18 cellular contexts compared by ENCODE assay signal in the genomic region with DNA sequence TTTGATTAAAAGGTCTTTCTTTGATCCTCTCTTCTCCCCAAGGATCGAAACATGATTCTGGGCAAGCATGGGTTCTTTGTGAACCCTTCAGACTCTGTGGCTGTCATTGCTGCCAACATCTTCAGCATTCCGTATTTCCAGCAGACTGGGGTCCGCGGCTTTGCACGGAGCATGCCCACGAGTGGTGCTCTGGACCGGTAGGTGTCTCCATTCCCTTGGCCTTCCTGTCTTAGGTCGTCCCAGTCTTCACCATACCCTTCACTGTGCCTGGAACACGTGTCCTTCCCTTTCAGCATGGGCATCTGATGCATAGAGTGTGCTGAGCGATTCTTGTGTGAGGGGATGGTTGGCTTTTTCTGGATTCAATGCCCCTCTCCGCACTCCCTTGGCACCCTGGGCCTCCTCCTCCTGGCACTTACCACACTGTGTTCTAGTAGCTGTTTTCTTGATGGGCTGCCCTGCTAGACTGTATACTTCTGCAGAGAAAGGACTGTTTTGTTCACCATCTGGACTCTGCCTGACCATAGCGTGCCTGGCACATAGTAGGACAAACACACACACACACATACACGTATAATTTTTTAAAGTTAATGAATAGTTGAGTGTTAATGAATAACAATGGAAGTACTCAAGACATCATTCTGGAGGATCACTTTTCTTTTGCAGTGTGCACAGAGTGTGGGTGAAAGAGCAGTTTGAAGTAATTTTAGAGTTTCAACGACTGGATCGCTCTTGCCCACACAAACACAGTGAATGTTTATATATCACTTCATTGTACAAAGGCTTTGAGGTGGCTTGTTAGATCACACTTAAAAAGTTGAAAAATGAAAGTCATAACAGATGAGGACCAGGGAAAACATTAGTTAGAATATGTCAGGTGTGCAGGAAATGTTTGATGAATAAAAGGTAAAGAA. TPM values are rescaled to one million over a fixed set of nuclear protein-coding genes. Genes with fewer than 3 reads are reported as not detected.
DNase-seq lines count a peak whose midpoint lies in the region; ATAC-seq and TF ChIP-seq lines count a peak whose summit lies in the region.
"Had no signal": no experiment of that assay in that cellular context is flagged by ENCODE, and none has a peak within 500 bp of the region (broad histone marks: within the 10 kb centered on the region; RNA-seq: fewer than 3 reads in every experiment).

No MANE protein-coding gene starts in this region.

- H4K20me1 ChIP-seq in IMR-90 (ENCODE audit: insufficient read depth, low read length) = no peaks in the 10 kb centered on the region

- TF ChIP-seq RAD21 in IMR-90 (IDR thresholded peaks at IDR 0.05; ENCODE audit: low read length) = no peak

- in situ Hi-C loops in IMR-90 (cut with MboI; ENCODE audit: low sequenced_read_pairs) = no loop called here

- no peaks in the 10 kb centered on the region for H3K27me3 Mint-ChIP-seq in stimulated activated naive B cell treated with anti-CD40 and anti-IgM and Interleukin-4, amounts not matched to agents 10 μg/mL and 1 μg/mL and 100 μg/mL, for 72 hours
- H3K27me3 Mint-ChIP-seq: CD4-positive, CD25-positive, alpha-beta regulatory T cell; CD8-positive, alpha-beta memory T cell had no signal

- H2AK9ac ChIP-seq in IMR-90 (replicated peaks; ENCODE audit: low read depth, low read length, poor library complexity) = no peak overlapping the region

- intact Hi-C loops in IMR-90 (cut with micrococcal nuclease) (no loop called here), sciatic nerve (cut with DNase I) (no loop called here), dorsolateral prefrontal cortex (cut with DNase I) (no loop called here)

- no peak overlapping the region for H3K56ac ChIP-seq in IMR-90 (ENCODE audit: extremely low read depth, insufficient read depth, low read length)

- H4K8ac ChIP-seq in IMR-90 (ENCODE audit: low read depth in 2 of 2, low read length in 2 of 2) (no peak overlapping the region), mesenchymal stem cell (ENCODE audit: low read length) (no peak overlapping the region)

- H2AK5ac ChIP-seq in IMR-90 (ENCODE audit: low read depth, low read length) (0 out of 2 replicates have a peak overlapping the region, but pooled peaks have one; percentile 36), mesenchymal stem cell (ENCODE audit: low read length, severe bottlenecking) (no peak overlapping the region)

- H3K4me3 ChIP-seq in IMR-90 (ENCODE audit: insufficient read depth, low read depth, low read length) = no peak overlapping the region
- H3K4me3 ChIP-seq in fibroblast of mammary gland (ENCODE audit: control insufficient read depth, low read depth, low read length) = no peak overlapping the region
- peak overlapping the region in 1 of 2 experiments; percentile 42 for H3K4me3 ChIP-seq in mesenchymal stem cell (ENCODE audit: insufficient read depth in 1 of 2, low read depth in 1 of 2, low read length in 2 of 2)
- no peak overlapping the region for H3K4me3 ChIP-seq in dorsolateral prefrontal cortex
- H3K4me3 ChIP-seq: GM12878 had no signal

- H2BK5ac ChIP-seq in IMR-90 (ENCODE audit: low read depth, low read length, poor library complexity, severe bottlenecking) = peak overlapping the region; percentile 11
- no peak overlapping the region for H2BK5ac ChIP-seq in mesenchymal stem cell (ENCODE audit: low read depth, low read length, poor library complexity, severe bottlenecking)

- no peak overlapping the region for H3K4me2 ChIP-seq in IMR-90 (ENCODE audit: low read depth, low read length)
- H3K4me2 ChIP-seq in mesenchymal stem cell (ENCODE audit: low read length, poor library complexity, severe bottlenecking) = no peak overlapping the region

- H2AFZ ChIP-seq in IMR-90 (replicated peaks; ENCODE audit: low read length, poor library complexity) = peak overlapping the region; percentile 5
- H2AFZ ChIP-seq in mesenchymal stem cell (ENCODE audit: low read depth, low read length) = no peak overlapping the region

- no peaks in the 10 kb centered on the region for H3K9me3 Mint-ChIP-seq in stimulated activated naive B cell treated with anti-CD40 and anti-IgM and Interleukin-4, amounts not matched to agents 10 μg/mL and 1 μg/mL and 100 μg/mL, for 72 hours
- H3K9me3 Mint-ChIP-seq: CD4-positive, CD25-positive, alpha-beta regulatory T cell; CD8-positive, alpha-beta memory T cell; H9 had no signal

- H3K4me1 ChIP-seq in IMR-90 (ENCODE audit: control insufficient read depth, insufficient read depth, low read length) (peaks cover 4% of the 10 kb centered on the region; the same call in 1 of the 2 replicates), mesenchymal stem cell (ENCODE audit: control insufficient read depth, insufficient read depth, low read depth, low read length) (peaks cover 3% of the 10 kb centered on the region)
- H3K4me1 ChIP-seq: BE2C had no signal

- POLR2A ChIA-PET in IMR-90 (lab: Charles Lee; ENCODE audit: unreplicated experiment) = no interaction called here

- H3K14ac ChIP-seq in IMR-90 (replicated peaks; ENCODE audit: low read depth, low read length) (no peak overlapping the region), mesenchymal stem cell (ENCODE audit: low read length in 2 of 2) (no peak overlapping the region)

- no peak overlapping the region for H2BK12ac ChIP-seq in mesenchymal stem cell (ENCODE audit: low read length in 2 of 2)

- H3K79me1 ChIP-seq in IMR-90 (ENCODE audit: low read depth in 1 of 2, low read length in 2 of 2) (no peaks in the 10 kb centered on the region), mesenchymal stem cell (replicated peaks; ENCODE audit: low read length, poor library complexity, severe bottlenecking) (peaks cover 2% of the 10 kb centered on the region)

- CTCF ChIA-PET in IMR-90 (lab: Yijun Ruan, JAX) = no interaction called here

- H3K9me1 ChIP-seq in IMR-90 (ENCODE audit: insufficient read depth, low read length) = peaks cover 9% of the 10 kb centered on the region

- H4K91ac ChIP-seq in IMR-90 (ENCODE audit: insufficient read depth, low read depth, low read length) (peak overlapping the region; percentile 31; the same call in 1 of the 2 replicates), mesenchymal stem cell (ENCODE audit: low read length) (peak overlapping the region; percentile 2)

- no TSS peak for BruUV-seq in IMR-90 (replicated peaks; lab: Mats Ljungman, UMichigan)

- H3K4me3 Mint-ChIP-seq in stimulated activated naive B cell treated with anti-CD40 and anti-IgM and Interleukin-4, amounts not matched to agents 10 μg/mL and 1 μg/mL and 100 μg/mL, for 72 hours = no peak overlapping the region
- H3K4me3 Mint-ChIP-seq: CD4-positive, CD25-positive, alpha-beta regulatory T cell; CD8-positive, alpha-beta memory T cell; H9 had no signal

- TF ChIP-seq POLR2A in IMR-90 (IDR thresholded peaks at IDR 0.05; ENCODE audit: low read depth, low read length) = no peak

- H3K27ac Mint-ChIP-seq in stimulated activated naive B cell treated with anti-CD40 and anti-IgM and Interleukin-4, amounts not matched to agents 10 μg/mL and 1 μg/mL and 100 μg/mL, for 72 hours = no peak overlapping the region

- no peak overlapping the region for H3K23ac ChIP-seq in IMR-90 (ENCODE audit: low read depth, low read length)
- H3K23ac ChIP-seq in mesenchymal stem cell (ENCODE audit: low read length in 2 of 2) = no peak overlapping the region

- dilution Hi-C loops in IMR-90 (cut with HindIII; ENCODE audit: low sequenced_read_pairs, unreplicated experiment) = no loop called here

- H3K36me3 Mint-ChIP-seq in stimulated activated naive B cell treated with anti-CD40 and anti-IgM and Interleukin-4, amounts not matched to agents 10 μg/mL and 1 μg/mL and 100 μg/mL, for 72 hours = peaks cover 57 to 79% of the 10 kb centered on the region in 2 donors

- no peaks in the 10 kb centered on the region for H3K27me3 ChIP-seq in IMR-90 (ENCODE audit: control insufficient read depth, insufficient read depth, low read length)
- H3K27me3 ChIP-seq in mesenchymal stem cell (ENCODE audit: control insufficient read depth in 1 of 2, insufficient read depth in 1 of 2, low read length in 2 of 2) = no peaks in the 10 kb centered on the region
- no peaks in the 10 kb centered on the region for H3K27me3 ChIP-seq in dorsolateral prefrontal cortex
- H3K27me3 ChIP-seq: BE2C had no signal

- H3K36me3 ChIP-seq in IMR-90 (ENCODE audit: control insufficient read depth, insufficient read depth, low read length) (peaks cover 22% of the 10 kb centered on the region), mesenchymal stem cell (ENCODE audit: control insufficient read depth in 1 of 2, insufficient read depth in 2 of 2, low read depth in 1 of 2, low read length in 2 of 2) (peaks cover 10 to 73% of the 10 kb centered on the region in 2 experiments)
- H3K36me3 ChIP-seq: BE2C had no signal

- H4K5ac ChIP-seq in IMR-90 (ENCODE audit: low read depth, low read length) = no peak overlapping the region

- ATAC-seq in IMR-90 (ENCODE audit: low read depth) (no peak), sciatic nerve (peak; percentile 51)
- ATAC-seq in stimulated activated naive B cell treated with anti-CD40 and anti-IgM and Interleukin-4, amounts not matched to agents 10 μg/mL and 1 μg/mL and 100 μg/mL, for 72 hours (replicated peaks) = no peak
- ATAC-seq: GM12878 had no signal

- no peaks in the 10 kb centered on the region for H3K4me1 Mint-ChIP-seq in stimulated activated naive B cell treated with anti-CD40 and anti-IgM and Interleukin-4, amounts not matched to agents 10 μg/mL and 1 μg/mL and 100 μg/mL, for 72 hours
- H3K4me1 Mint-ChIP-seq: CD8-positive, alpha-beta memory T cell; H9 had no signal

- no peak overlapping the region for H2BK120ac ChIP-seq in IMR-90 (ENCODE audit: low read depth, low read length)
- no peak overlapping the region for H2BK120ac ChIP-seq in mesenchymal stem cell (ENCODE audit: low read depth, low read length)

- H2BK15ac ChIP-seq in IMR-90 (ENCODE audit: low read depth, low read length) (no peak overlapping the region), mesenchymal stem cell (ENCODE audit: low read depth, poor library complexity, severe bottlenecking) (no peak overlapping the region)

- WGBS in IMR-90 (ENCODE audit: extremely low coverage in 2 of 2, insufficient read length in 1 of 2), 2 experiments = 40% methylated on average over 1 of the region's 15 CpGs; no CpG with 5 or more reads in 1 of the 2 experiments
- 98% methylated on average over 9 of the region's 15 CpGs for WGBS in mesenchymal stem cell

- H3K9ac ChIP-seq in IMR-90 (ENCODE audit: low read depth, low read length) = no peak overlapping the region
- no peak overlapping the region for H3K9ac ChIP-seq in mesenchymal stem cell (ENCODE audit: low read length)

- no peaks in the 10 kb centered on the region for H3K9me3 ChIP-seq in IMR-90 (ENCODE audit: control insufficient read depth, insufficient read depth, low read length)
- H3K9me3 ChIP-seq in mesenchymal stem cell (ENCODE audit: control insufficient read depth, low read length) = no peaks in the 10 kb centered on the region
- H3K9me3 ChIP-seq: BE2C had no signal

- H3K27ac ChIP-seq in IMR-90 (ENCODE audit: insufficient read depth, low read length) (no peak overlapping the region), mesenchymal stem cell (ENCODE audit: low read length, poor library complexity, severe bottlenecking) (no peak overlapping the region), dorsolateral prefrontal cortex (no peak overlapping the region)

- no peak overlapping the region for H2BK20ac ChIP-seq in IMR-90 (ENCODE audit: low read depth, low read length)

- DNase-seq in IMR-90 (no peak), fibroblast of mammary gland (ENCODE audit: low read depth) (peak; percentile 2), mesenchymal stem cell (no peak), sciatic nerve (ENCODE audit: low spot score) (no peak), activated gamma-delta T cell (lab: John Stamatoyannopoulos, UW) (no peak), dorsolateral prefrontal cortex (no peak)
- DNase-seq in activated CD8-positive, alpha-beta memory T cell treated with anti-CD3 and anti-CD28 coated beads, Interleukin-2, amount 50 U/mL, for 48 hours = no peak
- no peak for DNase-seq in stimulated activated naive B cell treated with anti-CD40 and anti-IgM and Interleukin-4, amounts not matched to agents 10 μg/mL and 1 μg/mL and 100 μg/mL, for 72 hours
- DNase-seq: ACHN; BE2C; C1 segment of cervical spinal cord; CD4-positive, CD25-positive, alpha-beta regulatory T cell; CD8-positive, alpha-beta memory T cell; COR-L47; DMS79 treated with DMSO at 0.1 percent for 48 hours; GF-D8; H9 had no signal

- H3K18ac ChIP-seq in IMR-90 (ENCODE audit: low read depth, low read length) (no peak overlapping the region), mesenchymal stem cell (ENCODE audit: low read depth in 1 of 2, low read length in 2 of 2) (peak overlapping the region in 1 of 2 experiments; percentile 58)

- H3K4ac ChIP-seq in IMR-90 (ENCODE audit: low read depth, low read length) = peak overlapping the region; percentile 28; the same call in 1 of the 2 replicates
- H3K4ac ChIP-seq in mesenchymal stem cell (ENCODE audit: low read depth in 1 of 2, low read length in 2 of 2) = no peak overlapping the region

- no peak for TF ChIP-seq CTCF in IMR-90 (conservative IDR thresholded peaks at IDR 0.05; ENCODE audit: low read depth, low read length)
- TF ChIP-seq CTCF in fibroblast of mammary gland (conservative IDR thresholded peaks at IDR 0.05; ENCODE audit: control insufficient read depth, insufficient read depth, low read depth, low read length) = no peak
- no peak for TF ChIP-seq CTCF in dorsolateral prefrontal cortex (IDR thresholded peaks at IDR 0.05 in 54 of 56, conservative IDR thresholded peaks at IDR 0.05 in 2 of 56; ENCODE audit: low read depth in 1 of 56, partially characterized antibody in 56 of 56)

RNA-seq across cellular contexts. Expression of gene PGM1, which starts 43.2 kb away (rescaled TPM):
- total RNA-seq in IMR-90 (2012; rRNA removed) (82.5 and 94.5 TPM in 2 replicates), sciatic nerve (33.7 TPM), dorsolateral prefrontal cortex (10 to 100 TPM; 25.8 to 77.5 (median 44.4) TPM)
- 35.8 and 42.6 TPM in 2 replicates for polyA plus RNA-seq in IMR-90 (2012; rRNA removed)
- polyA plus RNA-seq in IMR-90 (2012; cell fraction: cytosol; rRNA removed) = 31.9 and 32.3 TPM in 2 replicates
- polyA plus RNA-seq in IMR-90 (2012; cell fraction: nucleus; rRNA removed; ENCODE audit: low replicate concordance) = 12.6 and 24.0 TPM in 2 replicates
- polyA plus RNA-seq in mesenchymal stem cell (2013, experiment 1 of 2) = 22.1 TPM
- polyA plus RNA-seq in mesenchymal stem cell (2013, experiment 2 of 2) = 21.4 TPM
